ENCODE assay signal across 1 cellular context in the genomic region with DNA sequence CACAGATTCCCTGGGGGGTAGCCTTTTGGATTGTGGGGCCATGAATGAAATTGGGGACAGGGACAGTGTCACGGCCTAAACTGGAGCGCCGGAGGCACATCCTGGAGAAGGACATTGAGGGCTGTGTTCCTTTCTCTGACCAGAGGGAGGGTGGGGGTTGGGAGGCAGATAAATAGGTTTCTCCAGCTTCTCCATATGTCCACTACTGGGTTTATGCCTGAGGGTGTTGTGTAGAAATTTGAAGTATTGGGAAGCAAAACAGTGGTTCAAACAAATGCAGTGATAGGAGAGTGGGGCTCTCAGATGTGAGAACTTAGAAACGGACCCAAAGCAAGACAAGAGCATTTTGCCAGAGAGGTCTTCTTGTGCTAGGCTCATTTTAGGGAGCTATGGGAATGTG.
TF ChIP-seq lines count a peak whose summit lies in the region.

No MANE protein-coding gene starts in this region.

TF ChIP-seq in H1, 55 proteins besides CTCF, POLR2A, EP300 and RAD21:
- no peak for TF ChIP-seq TAF7 (optimal IDR thresholded peaks at IDR 0.05; ENCODE audit: borderline replicate concordance, low read depth, low read length)
TF ChIP-seq in H1: peak in this region for 0.
